In genomic region chr3:54621181-54621580, GRCh38 we compare ENCODE assay signal across 25 cellular contexts.
DNase-seq lines count a peak whose midpoint lies in the region; TF ChIP-seq lines count a peak whose summit lies in the region.
"Had no signal": no experiment of that assay in that cellular context is flagged by ENCODE, and none has a peak within 500 bp of the region (broad histone marks: within the 10 kb centered on the region; RNA-seq: fewer than 3 reads in every experiment).

No MANE protein-coding gene starts in this region.

- H3K4me1 ChIP-seq in A673 (ENCODE audit: insufficient read depth, low read length, poor library complexity, severe bottlenecking): peaks cover 12% of the 10 kb centered on the region
- H3K4me1 ChIP-seq: lower lobe of right lung, parathyroid adenoma, Peyer's patch, vagina had no signal

- intact Hi-C loops in A673 (cut with micrococcal nuclease; ENCODE audit: unreplicated experiment) (no loop called here), cardiac septum (cut with DNase I) (no loop called here)

- H3K9me3 ChIP-seq in A673 (ENCODE audit: low read depth, low read length, poor library complexity, severe bottlenecking): no peaks in the 10 kb centered on the region
- H3K9me3 ChIP-seq: lower lobe of right lung, Peyer's patch, vagina had no signal

- no peak for TF ChIP-seq CTCF in A673 (conservative IDR thresholded peaks at IDR 0.05; ENCODE audit: low read depth, low read length)

- CTCF ChIA-PET in A673 (lab: Charles Lee): no interaction called here

- H3K4me3 ChIP-seq in A673 (ENCODE audit: low read depth, low read length, poor library complexity, severe bottlenecking): no peak overlapping the region
- H3K4me3 ChIP-seq: lower lobe of right lung, Peyer's patch, vagina had no signal

- POLR2A ChIA-PET in A673 (lab: Charles Lee; ENCODE audit: low non-redundant PET): no interaction called here

- H3K27ac ChIP-seq in A673 (ENCODE audit: low read depth, low read length, poor library complexity, severe bottlenecking): peak overlapping the region; percentile 25
- H3K27ac ChIP-seq: KMS-11, lower lobe of right lung, parathyroid adenoma, Peyer's patch, vagina had no signal

- H3K27me3 ChIP-seq in A673 (replicated peaks; ENCODE audit: insufficient read depth, low read depth, low read length, poor library complexity): no peaks in the 10 kb centered on the region
- H3K27me3 ChIP-seq: Peyer's patch, vagina had no signal

- H3K36me3 ChIP-seq in A673 (ENCODE audit: insufficient read depth, low read length, poor library complexity, severe bottlenecking): no peaks in the 10 kb centered on the region
- H3K36me3 ChIP-seq: lower lobe of right lung, Peyer's patch, vagina had no signal

- peak; percentile 89 for DNase-seq in A673 (ENCODE audit: low spot score)
- DNase-seq in DMS 273 treated with DMSO at 0.1 percent for 48 hours (lab: John Stamatoyannopoulos, UW): peak; percentile 29
- DNase-seq in NCI-H69 (lab: John Stamatoyannopoulos, UW): peak; percentile 82
- DNase-seq in cerebellar cortex (ENCODE audit: low spot score): peak; percentile 59
- no peak for DNase-seq in stimulated activated CD4-positive, alpha-beta T cell treated with anti-CD3 and anti-CD28 coated beads, Interleukin-4, amount 100 ng/mL, for 24 hours
- DNase-seq in stimulated activated CD4-positive, alpha-beta T cell treated with anti-CD3 and anti-CD28 coated beads, Interleukin-12 subunit alpha, Interleukin-12 subunit beta, amount 100 ng/mL, for 4 hours: no peak
- no peak for DNase-seq in activated CD4-positive, alpha-beta T cell treated with anti-CD3 and anti-CD28 coated beads for 4 hours
- no peak for DNase-seq in cardiac septum (ENCODE audit: low spot score)
- DNase-seq: activated B cell treated with CpG ODN at 0.5 μM for 24 hours; activated CD8-positive, alpha-beta T cell treated with anti-CD3 and anti-CD28 coated beads, Interleukin-2, amount 10 ng/mL, durations not matched to agents 7 days and 5 days; activated naive CD8-positive, alpha-beta T cell treated with anti-CD3 and anti-CD28 coated beads, Interleukin-2, amount 10 ng/mL, durations not matched to agents 7 days and 5 days; activated T-cell treated with anti-CD3 and anti-CD28 coated beads, Interleukin-2, amount 50 U/mL, for 72 hours; H9; head of caudate nucleus; immature natural killer cell; lower lobe of right lung; naive B cell; NCI-H510A treated with DMSO at 0.1 percent for 48 hours; Peyer's patch; stimulated activated CD4-positive, alpha-beta T cell treated with anti-CD3 and anti-CD28 coated beads, Interleukin-4, amount 100 ng/mL, for 4 hours; stimulated activated CD8-positive, alpha-beta memory T cell treated with anti-CD3 and anti-CD28 coated beads, Interleukin-4, amount 100 ng/mL, for 48 hours; SW 1271 had no signal

- BruUV-seq in A673 (replicated peaks; lab: Mats Ljungman, UMichigan): no TSS peak

Comparison
In these comparisons a context has a peak if more than half of its experiments do, and no peak if none do; other contexts are left out.
1. DNase-seq: peak in A673 (single experiment), DMS 273 treated with DMSO at 0.1 percent for 48 hours (single experiment), NCI-H69 (single experiment) and cerebellar cortex (single experiment); none in stimulated activated CD4-positive, alpha-beta T cell treated with anti-CD3 and anti-CD28 coated beads, Interleukin-4, amount 100 ng/mL, for 24 hours (single experiment), stimulated activated CD4-positive, alpha-beta T cell treated with anti-CD3 and anti-CD28 coated beads, Interleukin-12 subunit alpha, Interleukin-12 subunit beta, amount 100 ng/mL, for 4 hours (single experiment), activated CD4-positive, alpha-beta T cell treated with anti-CD3 and anti-CD28 coated beads for 4 hours (0 of 2) and cardiac septum (single experiment).